ENCODE assay signal across 8 cellular contexts in genomic region chr18:76349067-76349715, GRCh38.
DNase-seq lines count a peak whose midpoint lies in the region; ATAC-seq and TF ChIP-seq lines count a peak whose summit lies in the region.

No MANE protein-coding gene starts in this region.

- peak; percentile 71 for ATAC-seq in GM21576 (IDR thresholded peaks at IDR 0.05; ENCODE audit: unreplicated experiment)
- peak; percentile 67 for ATAC-seq in aorta (ENCODE audit: low FRiP score)

- H3K27me3 ChIP-seq in SJCRH30 (no peaks in the 10 kb centered on the region), prostate gland (replicated peaks; ENCODE audit: insufficient read depth) (no peaks in the 10 kb centered on the region), aorta (ENCODE audit: control insufficient read depth in 1 of 2, insufficient read depth in 2 of 2, low read length in 1 of 2) (no peaks in the 10 kb centered on the region)

- no peak overlapping the region for H3K27ac ChIP-seq in SJCRH30
- no peak overlapping the region for H3K27ac ChIP-seq in prostate gland
- H3K27ac ChIP-seq in aorta (ENCODE audit: low read depth in 1 of 2, low read length in 2 of 2) = no peak overlapping the region

- H3K4me1 ChIP-seq in SJCRH30 (no peaks in the 10 kb centered on the region), prostate gland (replicated peaks) (peaks cover 10% of the 10 kb centered on the region), aorta (ENCODE audit: control insufficient read depth in 1 of 2, insufficient read depth in 2 of 2, low read length in 2 of 2) (no peaks in the 10 kb centered on the region)

- no peaks in the 10 kb centered on the region for H3K36me3 ChIP-seq in SJCRH30
- no peaks in the 10 kb centered on the region for H3K36me3 ChIP-seq in prostate gland
- H3K36me3 ChIP-seq in aorta (ENCODE audit: control insufficient read depth in 1 of 2, insufficient read depth in 2 of 2, low read length in 1 of 2) = no peaks in the 10 kb centered on the region

- 25% methylated on average over 29 of the region's 29 CpGs for WGBS in prostate gland
- 27 to 35% methylated on average over 29 of the region's 29 CpGs for WGBS in aorta, 2 donors

- TF ChIP-seq POLR2A in prostate gland (IDR thresholded peaks at IDR 0.05) = no peak

- peak; percentile 82 for DNase-seq in D341Med (ENCODE audit: low spot score)
- DNase-seq in MV-4-11 (lab: John Stamatoyannopoulos, UW) = peak; percentile 61
- DNase-seq in SJCRH30 = peak; percentile 39 to 71
- DNase-seq in activated naive CD4-positive, alpha-beta T cell treated with anti-CD3 and anti-CD28 coated beads, Interleukin-2, amount 50 U/mL, for 16 hours = peak; percentile 62
- peak in 41 of 42 donors; percentile 44 to 88 (median 76) for DNase-seq in head of caudate nucleus
- DNase-seq in prostate gland (ENCODE audit: low spot score) = peak; percentile 74
- DNase-seq in aorta = no peak

- H3K4me3 ChIP-seq in SJCRH30 (no peak overlapping the region), prostate gland (peak overlapping the region in 1 of 2 donors; percentile 8), aorta (ENCODE audit: low read length in 2 of 2) (no peak overlapping the region)

- intact Hi-C loops in head of caudate nucleus (cut with DNase I) = no loop called here
- intact Hi-C loops in prostate gland (cut with DNase I) = loop anchor here (5.0 to 10.0 kb wide), 2 partner anchors 92 to 464 kb away; no protein-coding TSS in a partner anchor
- intact Hi-C loops in aorta (cut with DNase I) = loop anchor here in 1 of 2 donors (5.0 kb wide), 1 partner anchor 1697 kb away; no protein-coding TSS in a partner anchor

- TF ChIP-seq CTCF in prostate gland (IDR thresholded peaks at IDR 0.05) = peak; percentile 84 to 86 (median 86)

- H3K9me3 ChIP-seq in SJCRH30 (replicated peaks) (no peaks in the 10 kb centered on the region), prostate gland (no peaks in the 10 kb centered on the region), aorta (ENCODE audit: control insufficient read depth, low read length) (no peaks in the 10 kb centered on the region)

Comparison
In these comparisons a context has a peak if more than half of its experiments do, and no peak if none do; other contexts are left out.
1. DNase-seq: peak in D341Med (single experiment), MV-4-11 (single experiment), SJCRH30 (2 of 2), activated naive CD4-positive, alpha-beta T cell treated with anti-CD3 and anti-CD28 coated beads, Interleukin-2, amount 50 U/mL, for 16 hours (single experiment), head of caudate nucleus (41 of 42) and prostate gland (single experiment); none in aorta (0 of 2).